In the genomic region with DNA sequence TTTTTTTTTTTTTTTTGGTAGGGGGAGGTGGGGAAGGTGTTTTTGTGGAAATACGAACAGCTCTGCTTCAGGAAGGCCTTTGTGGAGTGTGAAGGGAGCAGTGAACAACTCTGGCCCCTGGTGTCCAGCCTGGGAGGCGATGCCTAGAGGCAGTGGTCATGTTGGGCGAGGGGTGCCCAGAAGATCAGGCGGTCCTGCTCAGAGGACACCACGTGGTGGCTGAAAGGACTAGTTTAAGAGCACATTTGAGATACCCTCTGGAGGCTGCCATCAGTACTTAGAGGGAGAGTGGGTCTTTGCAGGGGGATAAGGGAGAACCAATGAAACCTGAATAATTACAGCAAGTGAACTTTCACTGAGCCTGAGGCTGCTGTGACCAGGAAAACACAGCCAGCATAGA, we compare ENCODE assay signal across 18 cellular contexts. TPM values are rescaled to one million over a fixed set of nuclear protein-coding genes. Genes with fewer than 3 reads are reported as not detected.
A peak's percentile ranks its signal among the peaks of the same experiment; 100 is the strongest.
DNase-seq lines count a peak whose midpoint lies in the region; ATAC-seq and TF ChIP-seq lines count a peak whose summit lies in the region.
"Had no signal": no experiment of that assay in that cellular context is flagged by ENCODE, and none has a peak within 500 bp of the region (broad histone marks: within the 10 kb centered on the region; RNA-seq: fewer than 3 reads in every experiment).

No MANE protein-coding gene starts in this region.

- intact Hi-C loops in CD4-positive, alpha-beta T cell (cut with DNase I, micrococcal nuclease): no loop called here
- intact Hi-C loops in OCI-LY7 (cut with micrococcal nuclease; ENCODE audit: unreplicated experiment): no loop called here

- in situ Hi-C loops in GM13976 (cut with MboI; ENCODE audit: low sequenced_read_pairs, unreplicated experiment): no loop called here

- H3K36me3 ChIP-seq in HEK293 (ENCODE audit: control insufficient read depth in 2 of 2, insufficient read depth in 1 of 2, low read length in 2 of 2) (no peaks in the 10 kb centered on the region), OCI-LY7 (ENCODE audit: insufficient read depth, low read length) (peaks cover 10% of the 10 kb centered on the region; the same call in 1 of the 2 replicates)
- H3K36me3 ChIP-seq: Peyer's patch had no signal

- ATAC-seq in CD4-positive, alpha-beta T cell (ENCODE audit: poor library complexity): no peak
- no peak for ATAC-seq in naive thymus-derived CD8-positive, alpha-beta T cell
- ATAC-seq in GM21723 (IDR thresholded peaks at IDR 0.05; ENCODE audit: unreplicated experiment) (no peak), HG02642 (IDR thresholded peaks at IDR 0.05; ENCODE audit: poor library complexity, unreplicated experiment) (no peak)

- H3K4me2 ChIP-seq in OCI-LY7 (ENCODE audit: low read length): no peak overlapping the region

- CTCF ChIA-PET in CD4-positive, alpha-beta T cell (lab: Charles Lee): interaction anchor here (0.6 kb wide), 1 partner anchor 85 kb away, joined by 5 read pairs; no protein-coding TSS in a partner anchor
- CTCF ChIA-PET in HEK293 (lab: Yijun Ruan, JAX) (interaction anchor here (0.7 kb wide), 2 partner anchors 8 to 95 kb away, joined by 3 read pairs; a partner anchor contains a TSS), OCI-LY7 (lab: Charles Lee; ENCODE audit: unreplicated experiment) (no interaction called here)

- no peak for TF ChIP-seq CTCF in CD4-positive, alpha-beta T cell (IDR thresholded peaks at IDR 0.05)
- TF ChIP-seq CTCF in HEK293 (tag by site-specific recombination; IDR thresholded peaks at IDR 0.05) (no peak), OCI-LY7 (conservative IDR thresholded peaks at IDR 0.05; ENCODE audit: low read length) (no peak), GM13976 (IDR thresholded peaks at IDR 0.05; ENCODE audit: borderline replicate concordance, control extremely low read depth, extremely low read depth, insufficient read depth, missing control alignments) (no peak)

- H3K27ac Mint-ChIP-seq in CD4-positive, alpha-beta T cell: peak overlapping the region; percentile 17
- peak overlapping the region in 7 of 10 donors; percentile 10 to 86 (median 56) for H3K27ac Mint-ChIP-seq in naive thymus-derived CD8-positive, alpha-beta T cell

- no peaks in the 10 kb centered on the region for H4K20me1 ChIP-seq in OCI-LY7 (ENCODE audit: insufficient read depth, low read length)

- DNase-seq in CD4-positive, alpha-beta T cell: no peak
- DNase-seq in ecto neural progenitor cell (ENCODE audit: low spot score) (peak; percentile 38), OCI-LY7 (ENCODE audit: low spot score) (no peak), GM13976 (ENCODE audit: low spot score) (no peak)
- DNase-seq in naive thymus-derived CD8-positive, alpha-beta T cell: peak in 1 of 10 donors; percentile 4
- DNase-seq: COR-L47, DMS153, HCEC 1CT, KG1, NCI-H1436, NCI-H2029 treated with DMSO at 0.1 percent for 48 hours, NCI-H748 treated with DMSO at 0.1 percent for 48 hours, Peyer's patch had no signal

- H2AFZ ChIP-seq in OCI-LY7 (ENCODE audit: low read length): no peak overlapping the region

- no peaks in the 10 kb centered on the region for H3K9me3 Mint-ChIP-seq in CD4-positive, alpha-beta T cell
- no peaks in the 10 kb centered on the region for H3K9me3 Mint-ChIP-seq in naive thymus-derived CD8-positive, alpha-beta T cell

- H3K27me3 ChIP-seq in CD4-positive, alpha-beta T cell (ENCODE audit: control insufficient read depth, insufficient read depth, low read length): no peaks in the 10 kb centered on the region
- H3K27me3 ChIP-seq: Peyer's patch had no signal

- no peak overlapping the region for H3K4me3 Mint-ChIP-seq in CD4-positive, alpha-beta T cell
- no peak overlapping the region for H3K4me3 Mint-ChIP-seq in naive thymus-derived CD8-positive, alpha-beta T cell

- no TSS peak for BruUV-seq in OCI-LY7 (replicated peaks; lab: Mats Ljungman, UMichigan)

- H3K27me3 Mint-ChIP-seq in CD4-positive, alpha-beta T cell: no peaks in the 10 kb centered on the region
- H3K27me3 Mint-ChIP-seq in naive thymus-derived CD8-positive, alpha-beta T cell: no peaks in the 10 kb centered on the region

- no peaks in the 10 kb centered on the region for H3K79me2 ChIP-seq in OCI-LY7 (ENCODE audit: insufficient read depth, low read depth, low read length)

- no peaks in the 10 kb centered on the region for H3K9me2 ChIP-seq in OCI-LY7 (ENCODE audit: insufficient read depth, low read length)

- no peaks in the 10 kb centered on the region for H3K9me3 ChIP-seq in CD4-positive, alpha-beta T cell (ENCODE audit: control insufficient read depth, low read length)
- H3K9me3 ChIP-seq in HEK293 (ENCODE audit: control insufficient read depth, insufficient read depth, low read depth, low read length): no peaks in the 10 kb centered on the region
- H3K9me3 ChIP-seq in OCI-LY7 (ENCODE audit: low read length): no peaks in the 10 kb centered on the region
- H3K9me3 ChIP-seq: Peyer's patch had no signal

- peaks cover 26% of the 10 kb centered on the region for H3K4me1 Mint-ChIP-seq in CD4-positive, alpha-beta T cell (ENCODE audit: low read depth)
- peaks cover 18 to 37% (median 33%) of the 10 kb centered on the region in 4 donors for H3K4me1 Mint-ChIP-seq in naive thymus-derived CD8-positive, alpha-beta T cell

- no peaks in the 10 kb centered on the region for H3K36me3 Mint-ChIP-seq in CD4-positive, alpha-beta T cell (ENCODE audit: low read depth)
- H3K36me3 Mint-ChIP-seq in naive thymus-derived CD8-positive, alpha-beta T cell: no peaks in the 10 kb centered on the region

- H3K4me3 ChIP-seq in HEK293 (ENCODE audit: low read depth, low read length) (no peak overlapping the region), OCI-LY7 (ENCODE audit: low read depth, low read length, poor library complexity, severe bottlenecking) (no peak overlapping the region)
- H3K4me3 ChIP-seq: Peyer's patch, SK-N-MC had no signal

- H3K27ac ChIP-seq in CD4-positive, alpha-beta T cell (ENCODE audit: low read depth, low read length): no peak overlapping the region
- H3K27ac ChIP-seq in HEK293 (ENCODE audit: extremely low read depth, low read depth, low read length) (no peak overlapping the region), OCI-LY7 (ENCODE audit: low read depth, low read length, poor library complexity, severe bottlenecking) (no peak overlapping the region)
- H3K27ac ChIP-seq: C4-2B, Peyer's patch, SK-N-MC had no signal

- POLR2A ChIA-PET in CD4-positive, alpha-beta T cell (lab: Charles Lee): no interaction called here
- POLR2A ChIA-PET in HEK293 (lab: Yijun Ruan, JAX): interaction anchor here (0.6 to 1.0 kb wide), 2 partner anchors 9 to 327 kb away, joined by 3 to 5 read pairs; no protein-coding TSS in a partner anchor
- POLR2A ChIA-PET in naive thymus-derived CD8-positive, alpha-beta T cell (lab: Charles Lee): no interaction called here
- POLR2A ChIA-PET in OCI-LY7 (lab: Charles Lee): interaction anchor here (0.7 kb wide), 2 partner anchors 35 to 53 kb away, joined by 4 to 5 read pairs; no protein-coding TSS in a partner anchor

- H3K4me1 ChIP-seq in HEK293 (ENCODE audit: control insufficient read depth, insufficient read depth, low read length) (no peaks in the 10 kb centered on the region), OCI-LY7 (ENCODE audit: insufficient read depth, low read length, poor library complexity, severe bottlenecking) (no peaks in the 10 kb centered on the region)

TF ChIP-seq in HEK293, 187 proteins besides CTCF, POLR2A, EP300 and RAD21:
- TF ChIP-seq, protein P1, sequence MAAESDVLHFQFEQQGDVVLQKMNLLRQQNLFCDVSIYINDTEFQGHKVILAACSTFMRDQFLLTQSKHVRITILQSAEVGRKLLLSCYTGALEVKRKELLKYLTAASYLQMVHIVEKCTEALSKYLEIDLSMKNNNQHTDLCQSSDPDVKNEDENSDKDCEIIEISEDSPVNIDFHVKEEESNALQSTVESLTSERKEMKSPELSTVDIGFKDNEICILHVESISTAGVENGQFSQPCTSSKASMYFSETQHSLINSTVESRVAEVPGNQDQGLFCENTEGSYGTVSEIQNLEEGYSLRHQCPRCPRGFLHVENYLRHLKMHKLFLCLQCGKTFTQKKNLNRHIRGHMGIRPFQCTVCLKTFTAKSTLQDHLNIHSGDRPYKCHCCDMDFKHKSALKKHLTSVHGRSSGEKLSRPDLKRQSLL (tag by site-specific recombination; IDR thresholded peaks at IDR 0.05): no peak
- TF ChIP-seq PRDM1 (tag by site-specific recombination; IDR thresholded peaks at IDR 0.05): peak; percentile 47; the same call in 1 of the 2 replicates

RNA-seq across cellular contexts. Expression of a gene that starts 40.1 kb away (rescaled TPM):
- total RNA-seq in CD4-positive, alpha-beta T cell: 10 to 100 TPM; 12.9 to 13.1 TPM
- total RNA-seq in naive thymus-derived CD8-positive, alpha-beta T cell: 10 to 100 TPM; 32.2 to 35.6 TPM
- polyA plus RNA-seq in naive thymus-derived CD8-positive, alpha-beta T cell: 10 to 100 TPM; 17.8 to 26.7 (median 24.7) TPM
- total RNA-seq in OCI-LY7 (2014; rRNA removed; shearing (Covaris generic)): 19.4 and 23.9 TPM in 2 replicates
- 24.2 and 25.7 TPM in 2 replicates for total RNA-seq in OCI-LY7 (2022)

Comparison
In these comparisons a context has a peak if more than half of its experiments do, and no peak if none do; other contexts are left out.
1. POLR2A ChIA-PET loops: an anchor here in HEK293 (0.6 to 1.0 kb wide) and OCI-LY7 (0.7 kb wide); none called in CD4-positive, alpha-beta T cell and naive thymus-derived CD8-positive, alpha-beta T cell.